19 cellular contexts compared by ENCODE assay signal in genomic region chr1:19139711-19140110, GRCh38.
DNase-seq lines count a peak whose midpoint lies in the region; ATAC-seq and TF ChIP-seq lines count a peak whose summit lies in the region.
"Had no signal": no experiment of that assay in that cellular context is flagged by ENCODE, and none has a peak within 500 bp of the region (broad histone marks: within the 10 kb centered on the region; RNA-seq: fewer than 3 reads in every experiment).

No MANE protein-coding gene starts in this region.

- no peak overlapping the region for H3K4me3 Mint-ChIP-seq in activated naive CD4-positive, alpha-beta T cell treated with anti-CD3 and anti-CD28 coated beads for 36 hours
- H3K4me3 Mint-ChIP-seq: T-cell had no signal

- H3K4me1 Mint-ChIP-seq in activated naive CD4-positive, alpha-beta T cell treated with anti-CD3 and anti-CD28 coated beads for 36 hours (ENCODE audit: low read depth), result no peaks in the 10 kb centered on the region
- H3K4me1 Mint-ChIP-seq: T-cell had no signal

- peaks cover 73% of the 10 kb centered on the region for H3K36me3 Mint-ChIP-seq in activated naive CD4-positive, alpha-beta T cell treated with anti-CD3 and anti-CD28 coated beads for 36 hours (ENCODE audit: low read depth)

- no peaks in the 10 kb centered on the region for H3K27me3 ChIP-seq in right lobe of liver
- no peaks in the 10 kb centered on the region for H3K27me3 ChIP-seq in subcutaneous abdominal adipose tissue (ENCODE audit: control insufficient read depth in 5 of 5, insufficient read depth in 4 of 5, low read length in 5 of 5)
- H3K27me3 ChIP-seq: body of pancreas, esophagus muscularis mucosa, pancreas had no signal

- H3K36me3 ChIP-seq in right lobe of liver, result peaks cover 10 to 89% (median 51%) of the 10 kb centered on the region in 4 donors
- H3K36me3 ChIP-seq in subcutaneous abdominal adipose tissue (ENCODE audit: control insufficient read depth in 5 of 5, insufficient read depth in 5 of 5, low read length in 5 of 5), result peaks cover 59 to 94% (median 80%) of the 10 kb centered on the region in 5 donors

- H3K9ac ChIP-seq in subcutaneous abdominal adipose tissue (ENCODE audit: low read length in 5 of 5), result no peak overlapping the region

- no peak for TF ChIP-seq CTCF in right lobe of liver (IDR thresholded peaks at IDR 0.05)
- TF ChIP-seq CTCF in coronary artery (IDR thresholded peaks at IDR 0.05), result no peak

- H3K27ac ChIP-seq in cingulate gyrus (ENCODE audit: low read depth, low read length) (peak overlapping the region; percentile 50), right lobe of liver (peak overlapping the region in 1 of 3 donors; percentile 24), subcutaneous abdominal adipose tissue (ENCODE audit: low read depth, low read length) (peak overlapping the region; percentile 27), coronary artery (no peak overlapping the region)
- H3K27ac ChIP-seq: body of pancreas, pancreas had no signal

- H3K4me3 ChIP-seq in right lobe of liver (no peak overlapping the region), subcutaneous abdominal adipose tissue (ENCODE audit: low read depth in 1 of 5, low read length in 5 of 5) (no peak overlapping the region), coronary artery (no peak overlapping the region)
- H3K4me3 ChIP-seq: body of pancreas, esophagus muscularis mucosa, pancreas had no signal

- CTCF ChIA-PET in activated naive CD4-positive, alpha-beta T cell treated with anti-CD3 and anti-CD28 coated beads for 36 hours (lab: Charles Lee), result interaction anchor here (1.4 kb wide), 1 partner anchor 102 kb away, joined by 3 read pairs; no protein-coding TSS in a partner anchor

- intact Hi-C loops in activated naive CD4-positive, alpha-beta T cell treated with anti-CD3 and anti-CD28 coated beads for 36 hours (cut with micrococcal nuclease), result no loop called here
- intact Hi-C loops in right lobe of liver (cut with DNase I), result no loop called here

- H3K9me3 ChIP-seq in right lobe of liver (no peaks in the 10 kb centered on the region), subcutaneous abdominal adipose tissue (ENCODE audit: control insufficient read depth in 5 of 5, low read length in 5 of 5) (no peaks in the 10 kb centered on the region)
- H3K9me3 ChIP-seq: body of pancreas, esophagus muscularis mucosa, pancreas had no signal

- no peaks in the 10 kb centered on the region for H3K9me3 Mint-ChIP-seq in activated naive CD4-positive, alpha-beta T cell treated with anti-CD3 and anti-CD28 coated beads for 36 hours

- TF ChIP-seq POLR2A in right lobe of liver (IDR thresholded peaks at IDR 0.05), result no peak

- DNase-seq in activated naive CD4-positive, alpha-beta T cell treated with anti-CD3 and anti-CD28 coated beads for 36 hours, result no peak
- DNase-seq in activated naive CD4-positive, alpha-beta T cell treated with Interleukin-2 at 50 U/mL for 16 hours, result no peak
- no peak for DNase-seq in right lobe of liver
- no peak for DNase-seq in coronary artery (ENCODE audit: low spot score)
- DNase-seq: activated CD4-positive, alpha-beta T cell treated with anti-CD3 and anti-CD28 coated beads, Interleukin-2, amount 50 U/mL, for 48 hours; activated naive CD4-positive, alpha-beta T cell treated with anti-CD3 and anti-CD28 coated beads, Interleukin-2, amount 50 U/mL, for 16 hours; body of pancreas; EL; NCI-H1417; NCI-H526 treated with DMSO at 0.1 percent for 48 hours; pancreas; SHP77; stimulated activated CD4-positive, alpha-beta T cell treated with anti-CD3 and anti-CD28 coated beads, Interleukin-2, amount 100 ng/mL, for 48 hours; T-cell had no signal

- H3K4me1 ChIP-seq in right lobe of liver, result peaks cover 0 to 26% (median 8%) of the 10 kb centered on the region in 4 donors
- H3K4me1 ChIP-seq in subcutaneous abdominal adipose tissue (ENCODE audit: control insufficient read depth in 5 of 5, insufficient read depth in 5 of 5, low read length in 5 of 5), result peaks cover 0 to 19% (median 4%) of the 10 kb centered on the region in 5 donors
- H3K4me1 ChIP-seq: body of pancreas, pancreas had no signal

- peak; percentile 28 to 56 (median 48) for ATAC-seq in right lobe of liver
- no peak for ATAC-seq in HG03095 (IDR thresholded peaks at IDR 0.05; ENCODE audit: unreplicated experiment)
- ATAC-seq in GM21390 (IDR thresholded peaks at IDR 0.05; ENCODE audit: unreplicated experiment), result no peak
- ATAC-seq: body of pancreas, T-cell had no signal

- no peaks in the 10 kb centered on the region for H3K27me3 Mint-ChIP-seq in activated naive CD4-positive, alpha-beta T cell treated with anti-CD3 and anti-CD28 coated beads for 36 hours (ENCODE audit: low read depth)
- H3K27me3 Mint-ChIP-seq: T-cell had no signal

- 33% methylated on average over 3 of the region's 3 CpGs for WGBS in right lobe of liver (ENCODE audit: insufficient coverage, low coverage, low lambda C conversion rate, missing lambda C conversion rate)

- H3K27ac Mint-ChIP-seq in activated naive CD4-positive, alpha-beta T cell treated with anti-CD3 and anti-CD28 coated beads for 36 hours, result peak overlapping the region; percentile 25

Comparison
In these comparisons a context has a peak if more than half of its experiments do, and no peak if none do; other contexts are left out.
1. H3K27ac ChIP-seq: peak in cingulate gyrus (single experiment) and subcutaneous abdominal adipose tissue (single experiment); none in coronary artery (0 of 2).
2. ATAC-seq: peak in right lobe of liver (4 of 4); none in HG03095 (single experiment) and GM21390 (single experiment).